10 cellular contexts compared by ENCODE assay signal in the genomic region with DNA sequence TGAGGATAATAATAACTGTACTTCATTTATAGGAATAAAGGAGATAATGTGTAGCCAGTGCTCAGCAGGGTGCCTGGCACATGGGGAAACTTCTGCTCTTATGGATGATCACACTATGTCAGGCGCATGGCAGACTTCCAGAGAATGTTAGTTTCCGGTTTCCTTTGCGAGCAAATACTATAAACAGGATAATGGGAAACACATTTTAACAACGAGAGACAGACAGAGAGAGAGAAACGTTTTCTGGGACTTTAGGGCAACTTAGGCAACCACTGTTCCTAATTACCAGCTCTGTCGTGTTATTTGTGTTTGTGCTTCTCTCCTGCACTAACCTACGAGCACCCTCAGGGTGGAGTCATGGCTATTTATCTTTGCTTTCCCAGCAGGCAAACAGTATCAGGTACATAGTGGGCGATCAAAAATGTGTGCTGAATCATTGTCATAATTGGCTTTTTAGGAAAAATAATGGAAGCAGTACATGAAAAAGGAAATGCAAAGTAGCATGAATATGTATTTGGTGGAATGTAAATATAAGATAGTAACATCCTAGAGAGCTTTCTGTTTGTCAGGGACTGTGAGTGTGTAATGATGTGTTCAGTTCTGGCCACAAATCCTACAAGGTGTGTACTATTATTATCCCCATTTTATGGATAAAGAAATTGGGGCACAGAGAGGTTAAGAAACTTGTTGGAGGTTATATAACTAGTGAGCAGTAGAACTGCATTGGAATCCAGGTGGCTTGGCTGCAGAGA. TPM values are rescaled to one million over a fixed set of nuclear protein-coding genes. Genes with fewer than 3 reads are reported as not detected.
DNase-seq lines count a peak whose midpoint lies in the region; ATAC-seq and TF ChIP-seq lines count a peak whose summit lies in the region.
"Had no signal": no experiment of that assay in that cellular context is flagged by ENCODE, and none has a peak within 500 bp of the region (broad histone marks: within the 10 kb centered on the region; RNA-seq: fewer than 3 reads in every experiment).

No MANE protein-coding gene starts in this region.

- H3K4me3 ChIP-seq in A673 (ENCODE audit: low read depth, low read length, poor library complexity, severe bottlenecking) (peak overlapping the region; percentile 24), HFF-Myc (replicated peaks; ENCODE audit: low read depth, low read length) (0 out of 2 replicates have a peak overlapping the region, but pooled peaks have one; percentile 3), SK-N-MC (peak overlapping the region; percentile 66), heart right ventricle (peak overlapping the region in 1 of 10 donors; percentile 6)
- H3K4me3 ChIP-seq: body of pancreas had no signal

- no peak for TF ChIP-seq CTCF in A673 (conservative IDR thresholded peaks at IDR 0.05; ENCODE audit: low read depth, low read length)
- TF ChIP-seq CTCF in HFF-Myc (IDR thresholded peaks at IDR 0.05; ENCODE audit: low read depth, low read length, missing control alignments): no peak
- no peak for TF ChIP-seq CTCF in heart right ventricle (IDR thresholded peaks at IDR 0.05)

- H3K27ac ChIP-seq in A673 (ENCODE audit: low read depth, low read length, poor library complexity, severe bottlenecking): peak overlapping the region; percentile 94
- H3K27ac ChIP-seq in SK-N-MC: peak overlapping the region; percentile 96
- H3K27ac ChIP-seq in heart right ventricle: peak overlapping the region in 1 of 10 donors; percentile 42
- H3K27ac ChIP-seq: body of pancreas had no signal

- CTCF ChIA-PET in A673 (lab: Charles Lee): interaction anchor here (0.5 kb wide), 1 partner anchor 40 kb away, joined by 4 read pairs; no protein-coding TSS in a partner anchor

- H3K9ac ChIP-seq in SK-N-MC (ENCODE audit: insufficient read length): no peak overlapping the region

- H3K4me1 ChIP-seq in A673 (ENCODE audit: insufficient read depth, low read length, poor library complexity, severe bottlenecking): peaks cover 35% of the 10 kb centered on the region
- peaks cover 0 to 28% (median 23%) of the 10 kb centered on the region in 9 donors for H3K4me1 ChIP-seq in heart right ventricle

- no peaks in the 10 kb centered on the region for H3K36me3 ChIP-seq in A673 (ENCODE audit: insufficient read depth, low read length, poor library complexity, severe bottlenecking)
- H3K36me3 ChIP-seq in SK-N-MC (ENCODE audit: insufficient read depth, low read length): no peaks in the 10 kb centered on the region
- no peaks in the 10 kb centered on the region for H3K36me3 ChIP-seq in heart right ventricle

- no peaks in the 10 kb centered on the region for H3K27me3 ChIP-seq in A673 (replicated peaks; ENCODE audit: insufficient read depth, low read depth, low read length, poor library complexity)
- no peaks in the 10 kb centered on the region for H3K27me3 ChIP-seq in heart right ventricle
- H3K27me3 ChIP-seq: body of pancreas had no signal

- ATAC-seq in heart right ventricle (peak in 6 of 8 donors; percentile 36 to 66 (median 57)), GM19467 (IDR thresholded peaks at IDR 0.05; ENCODE audit: unreplicated experiment) (no peak), esophagus mucosa (no peak)

- POLR2A ChIA-PET in A673 (lab: Charles Lee; ENCODE audit: low non-redundant PET): interaction anchor here (0.5 to 1.0 kb wide), 4 partner anchors 20 to 60 kb away, joined by 3 to 4 read pairs (median 3); no protein-coding TSS in a partner anchor

- DNase-seq in A673 (ENCODE audit: low spot score) (peak; percentile 99), HFF-Myc (ENCODE audit: extremely low read depth, low read depth) (peak; percentile 99), SK-N-MC (ENCODE audit: low read depth, low spot score) (peak; percentile 100), heart right ventricle (peak in 1 of 2 donors; percentile 46), SW 1271 (lab: John Stamatoyannopoulos, UW) (no peak), NAMALWA (ENCODE audit: low spot score) (no peak)
- DNase-seq: stimulated activated CD4-positive, alpha-beta T cell treated with anti-CD3 and anti-CD28 coated beads, Interleukin-12 subunit alpha, Interleukin-12 subunit beta, amount 100 ng/mL, for 4 hours had no signal

- BruUV-seq in A673 (replicated peaks; lab: Mats Ljungman, UMichigan): no TSS peak

- H3K9me3 ChIP-seq in A673 (ENCODE audit: low read depth, low read length, poor library complexity, severe bottlenecking) (no peaks in the 10 kb centered on the region), SK-N-MC (ENCODE audit: low read depth, low read length) (no peaks in the 10 kb centered on the region), heart right ventricle (no peaks in the 10 kb centered on the region)
- H3K9me3 ChIP-seq: body of pancreas had no signal

- intact Hi-C loops in A673 (cut with micrococcal nuclease; ENCODE audit: unreplicated experiment) (loop anchor here (1.0 to 5.0 kb wide), 5 partner anchors 22 to 79 kb away; no protein-coding TSS in a partner anchor), heart right ventricle (cut with DNase I) (loop anchor here in 1 of 10 donors (5.0 kb wide), 1 partner anchor 49 kb away; no protein-coding TSS in a partner anchor)

- 25 to 26% methylated on average over 8 of the region's 8 CpGs for WGBS in heart right ventricle, 2 donors

RNA-seq across cellular contexts. Expression of a gene that starts 36.8 kb away (rescaled TPM):
- total RNA-seq in A673 (2021) (614 and 767 TPM in 2 replicates), heart right ventricle (100 to 1,000 TPM in 6 of 10 donors, 10 to 100 TPM in 4; 26.0 to 361 (median 109) TPM), esophagus mucosa (192 TPM)
- 100 to 1,000 TPM in 1 of 2 donors, 10 to 100 TPM in 1; 75.4 to 171 TPM for polyA plus RNA-seq in heart right ventricle

Comparison
In these comparisons a context has a peak if more than half of its experiments do, and no peak if none do; other contexts are left out.
1. DNase-seq: peak in A673 (single experiment), HFF-Myc (single experiment) and SK-N-MC (single experiment); none in SW 1271 (0 of 2) and NAMALWA (single experiment).
2. ATAC-seq: peak in heart right ventricle (6 of 8); none in GM19467 (single experiment) and esophagus mucosa (single experiment).